26 cellular contexts compared by ENCODE assay signal in the genomic region with DNA sequence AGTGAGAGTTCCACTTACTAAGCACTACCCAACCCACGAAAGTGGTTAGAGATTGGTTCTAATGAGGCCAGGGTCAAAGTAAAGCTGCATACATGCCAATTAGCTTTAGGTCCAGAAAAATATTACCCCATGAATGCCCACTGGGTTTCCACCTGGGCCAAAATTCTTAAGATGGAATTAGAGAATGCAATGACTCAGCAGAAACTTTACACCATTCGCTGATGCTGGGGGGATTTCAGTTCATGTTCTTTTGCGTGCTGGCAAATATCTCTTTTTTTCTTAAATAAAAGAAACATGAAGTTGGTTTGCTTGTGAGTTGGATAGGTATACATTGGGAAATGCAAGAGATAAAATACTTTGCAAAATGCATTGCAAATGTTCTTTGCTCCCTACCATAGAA.
DNase-seq lines count a peak whose midpoint lies in the region; ATAC-seq, FAIRE-seq and TF ChIP-seq lines count a peak whose summit lies in the region.
"Had no signal": no experiment of that assay in that cellular context is flagged by ENCODE, and none has a peak within 500 bp of the region (broad histone marks: within the 10 kb centered on the region; RNA-seq: fewer than 3 reads in every experiment).

No MANE protein-coding gene starts in this region.

- H3K79me2 ChIP-seq in HepG2 (ENCODE audit: insufficient read depth, low read length) (no peaks in the 10 kb centered on the region), PC-3 (ENCODE audit: low read length) (no peaks in the 10 kb centered on the region)

- no peak for TF ChIP-seq CTCF in HepG2 (CRISPR knock-in tag; IDR thresholded peaks at IDR 0.05)
- TF ChIP-seq CTCF in right lobe of liver (IDR thresholded peaks at IDR 0.05), result no peak
- no peak for TF ChIP-seq CTCF in PC-3 (conservative IDR thresholded peaks at IDR 0.05; ENCODE audit: low read depth, low read length)

- no peak overlapping the region for H3K4me2 ChIP-seq in HepG2 (ENCODE audit: low read depth, low read length)
- no peak overlapping the region for H3K4me2 ChIP-seq in PC-3 (ENCODE audit: low read length)
- H3K4me2 ChIP-seq: BLaER1 treated with 17β-estradiol and CSF1 and Interleukin-3, amounts not matched to agents 10 nM and 100 nM had no signal

- H3K27ac ChIP-seq in HepG2 (ENCODE audit: extremely low read length, insufficient read depth, low read length) (no peak overlapping the region), right lobe of liver (no peak overlapping the region), PC-3 (ENCODE audit: low read length) (no peak overlapping the region), iPS-18a (ENCODE audit: low read length) (peak overlapping the region; percentile 31)
- H3K27ac ChIP-seq: 22Rv1; BLaER1 treated with 17β-estradiol and CSF1 and Interleukin-3, amounts not matched to agents 10 nM and 100 nM had no signal

- BruUV-seq in HepG2 (replicated peaks; lab: Mats Ljungman, UMichigan) (no TSS peak), PC-3 (replicated peaks; lab: Mats Ljungman, UMichigan) (no TSS peak)

- in situ Hi-C loops in HepG2 (cut with HindIII; ENCODE audit: extremely low pct_ligation_motif_present, low pct_unique_long_range_greater_than_20kb), result no loop called here

- H4K20me1 ChIP-seq in HepG2 (ENCODE audit: insufficient read depth, low read length), result no peaks in the 10 kb centered on the region
- H4K20me1 ChIP-seq in PC-3 (ENCODE audit: low read length), result no peaks in the 10 kb centered on the region
- H4K20me1 ChIP-seq: BLaER1 treated with 17β-estradiol and CSF1 and Interleukin-3, amounts not matched to agents 10 nM and 100 nM had no signal

- no peak for TF ChIP-seq EP300 in HepG2 (IDR thresholded peaks at IDR 0.05; ENCODE audit: low read depth in 2 of 2, low read length in 2 of 2)
- TF ChIP-seq EP300 in HepG2 (CRISPR knock-in tag; IDR thresholded peaks at IDR 0.05; ENCODE audit: borderline replicate concordance), result no peak

- DNase-seq in HepG2 (ENCODE audit: low spot score), result no peak
- DNase-seq in right lobe of liver, result no peak
- DNase-seq in PC-3, result no peak
- peak; percentile 2 for DNase-seq in renal cortical epithelial cell (ENCODE audit: low read depth)
- no peak for DNase-seq in Right ventricle myocardium superior
- DNase-seq in T-helper 1 cell, result no peak
- DNase-seq: ACHN; AML-193; BE2C; CD4-positive, alpha-beta T cell; CD8-positive, alpha-beta memory T cell; DMS 273 treated with DMSO at 0.1 percent for 48 hours; DMS79; EL; GDM1; GOT3; H7; HCEC 1CT had no signal

- TF ChIP-seq RAD21 in HepG2 (CRISPR knock-in tag; IDR thresholded peaks at IDR 0.05), result no peak

- H3K9me3 ChIP-seq in HepG2 (ENCODE audit: low read length) (peaks cover 34% of the 10 kb centered on the region), right lobe of liver (no peaks in the 10 kb centered on the region), PC-3 (ENCODE audit: low read length) (no peaks in the 10 kb centered on the region), iPS-18a (ENCODE audit: control insufficient read depth, low read depth, low read length) (no peaks in the 10 kb centered on the region)
- H3K9me3 ChIP-seq: BE2C; BLaER1 treated with 17β-estradiol and CSF1 and Interleukin-3, amounts not matched to agents 10 nM and 100 nM had no signal

- H2AFZ ChIP-seq in HepG2 (ENCODE audit: low read length) (no peak overlapping the region), PC-3 (ENCODE audit: low read length) (0 out of 2 replicates have a peak overlapping the region, but pooled peaks have one; percentile 6)

- POLR2A ChIA-PET in HepG2 (lab: Yijun Ruan, JAX) (no interaction called here), PC-3 (lab: Charles Lee; ENCODE audit: unreplicated experiment) (no interaction called here)

- WGBS in HepG2 (ENCODE audit: low lambda C conversion rate), result 29% methylated on average over 3 of the region's 3 CpGs
- WGBS in right lobe of liver (ENCODE audit: insufficient coverage, low coverage, low lambda C conversion rate, missing lambda C conversion rate), result 59% methylated on average over 3 of the region's 3 CpGs

- H3K36me3 ChIP-seq in HepG2 (replicated peaks in 1 of 2; ENCODE audit: control insufficient read depth in 1 of 2, insufficient read depth in 2 of 2, low read length in 2 of 2) (no peaks in the 10 kb centered on the region), right lobe of liver (no peaks in the 10 kb centered on the region), PC-3 (ENCODE audit: low read depth, low read length) (no peaks in the 10 kb centered on the region), iPS-18a (ENCODE audit: control insufficient read depth, low read depth, low read length) (no peaks in the 10 kb centered on the region)
- H3K36me3 ChIP-seq: BE2C; BLaER1 treated with 17β-estradiol and CSF1 and Interleukin-3, amounts not matched to agents 10 nM and 100 nM had no signal

- ATAC-seq in HepG2 (no peak), right lobe of liver (no peak), PC-3 (no peak), HG03520 (IDR thresholded peaks at IDR 0.05; ENCODE audit: unreplicated experiment) (no peak), Right ventricle myocardium superior (ENCODE audit: poor library complexity) (no peak)
- ATAC-seq: GM12878 had no signal

- H3K9me2 ChIP-seq in PC-3 (replicated peaks; ENCODE audit: low read length), result no peaks in the 10 kb centered on the region

- CTCF ChIA-PET in HepG2 (lab: Yijun Ruan, JAX; ENCODE audit: low intra/inter-chr PET ratio, low total read pairs), result no interaction called here
- CTCF ChIA-PET in PC-3 (lab: Charles Lee), result no interaction called here

- intact Hi-C loops in HepG2 (cut with micrococcal nuclease; ENCODE audit: unreplicated experiment), result no loop called here
- intact Hi-C loops in right lobe of liver (cut with DNase I), result no loop called here
- intact Hi-C loops in PC-3 (cut with micrococcal nuclease), result no loop called here
- intact Hi-C loops in Right ventricle myocardium superior (cut with DNase I), result no loop called here

- TF ChIP-seq POLR2A in HepG2 (IDR thresholded peaks at IDR 0.05; ENCODE audit: insufficient read depth in 1 of 2, low read depth in 2 of 2, low read length in 2 of 2) (no peak), right lobe of liver (IDR thresholded peaks at IDR 0.05) (no peak)

- H3K9ac ChIP-seq in HepG2 (ENCODE audit: insufficient read depth, low read depth, low read length) (no peak overlapping the region), PC-3 (ENCODE audit: low read length) (no peak overlapping the region), iPS-18a (ENCODE audit: low read length) (no peak overlapping the region)
- H3K9ac ChIP-seq: BLaER1 treated with 17β-estradiol and CSF1 and Interleukin-3, amounts not matched to agents 10 nM and 100 nM had no signal

- FAIRE-seq in HepG2 (lab: Jason Lieb, UNC), result no peak
- FAIRE-seq: A204.1, D721Med, GM12878, GM19239 had no signal

- H3K27me3 ChIP-seq in HepG2 (ENCODE audit: control insufficient read depth in 1 of 2, insufficient read depth in 2 of 2, low read length in 2 of 2) (no peaks in the 10 kb centered on the region), right lobe of liver (peaks cover 0 to 5% of the 10 kb centered on the region in 2 donors), PC-3 (ENCODE audit: low read length) (no peaks in the 10 kb centered on the region), iPS-18a (ENCODE audit: control insufficient read depth, insufficient read depth, low read length) (no peaks in the 10 kb centered on the region)
- H3K27me3 ChIP-seq: BE2C; BLaER1 treated with 17β-estradiol and CSF1 and Interleukin-3, amounts not matched to agents 10 nM and 100 nM had no signal

- no peaks in the 10 kb centered on the region for H3F3A ChIP-seq in PC-3 (ENCODE audit: low read length, unreplicated experiment)

- no peaks in the 10 kb centered on the region for H3K4me1 ChIP-seq in HepG2 (ENCODE audit: insufficient read depth, low read length)
- no peaks in the 10 kb centered on the region for H3K4me1 ChIP-seq in right lobe of liver
- no peaks in the 10 kb centered on the region for H3K4me1 ChIP-seq in PC-3 (ENCODE audit: insufficient read depth, low read length)
- no peaks in the 10 kb centered on the region for H3K4me1 ChIP-seq in iPS-18a (ENCODE audit: control insufficient read depth, low read depth, low read length)
- H3K4me1 ChIP-seq: BE2C; BLaER1 treated with 17β-estradiol and CSF1 and Interleukin-3, amounts not matched to agents 10 nM and 100 nM had no signal

- H3K4me3 ChIP-seq in HepG2 (replicated peaks in 1 of 3; ENCODE audit: insufficient read depth in 1 of 3, low read depth in 2 of 3, low read length in 3 of 3) (no peak overlapping the region), right lobe of liver (no peak overlapping the region), PC-3 (ENCODE audit: low read length) (no peak overlapping the region), iPS-18a (ENCODE audit: low read length) (no peak overlapping the region)
- H3K4me3 ChIP-seq: BLaER1 treated with 17β-estradiol and CSF1 and Interleukin-3, amounts not matched to agents 10 nM and 100 nM; GM12878 had no signal

TF ChIP-seq in HepG2, 621 proteins besides CTCF, POLR2A, EP300 and RAD21:
- TF ChIP-seq MAFK (conservative IDR thresholded peaks at IDR 0.05 in 1 of 2, IDR thresholded peaks at IDR 0.05 in 1 of 2; ENCODE audit: low read length in 2 of 2), result peak; percentile 55 to 74; a peak in 3 of 4 replicates
- no peak for TF ChIP-seq BHLHE40 (IDR thresholded peaks at IDR 0.05; ENCODE audit: low read length)
- peak; percentile 40; the same call in 1 of the 2 replicates for TF ChIP-seq MAFF (IDR thresholded peaks at IDR 0.05; ENCODE audit: low read depth, low read length)
- TF ChIP-seq, protein P1, sequence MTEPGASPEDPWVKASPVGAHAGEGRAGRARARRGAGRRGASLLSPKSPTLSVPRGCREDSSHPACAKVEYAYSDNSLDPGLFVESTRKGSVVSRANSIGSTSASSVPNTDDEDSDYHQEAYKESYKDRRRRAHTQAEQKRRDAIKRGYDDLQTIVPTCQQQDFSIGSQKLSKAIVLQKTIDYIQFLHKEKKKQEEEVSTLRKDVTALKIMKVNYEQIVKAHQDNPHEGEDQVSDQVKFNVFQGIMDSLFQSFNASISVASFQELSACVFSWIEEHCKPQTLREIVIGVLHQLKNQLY (CRISPR knock-in tag; IDR thresholded peaks at IDR 0.05), result no peak
- peak; percentile 86 for TF ChIP-seq NFE2L2 (IDR thresholded peaks at IDR 0.05; ENCODE audit: low read length)
